ENCODE assay signal across 11 cellular contexts in the genomic region with DNA sequence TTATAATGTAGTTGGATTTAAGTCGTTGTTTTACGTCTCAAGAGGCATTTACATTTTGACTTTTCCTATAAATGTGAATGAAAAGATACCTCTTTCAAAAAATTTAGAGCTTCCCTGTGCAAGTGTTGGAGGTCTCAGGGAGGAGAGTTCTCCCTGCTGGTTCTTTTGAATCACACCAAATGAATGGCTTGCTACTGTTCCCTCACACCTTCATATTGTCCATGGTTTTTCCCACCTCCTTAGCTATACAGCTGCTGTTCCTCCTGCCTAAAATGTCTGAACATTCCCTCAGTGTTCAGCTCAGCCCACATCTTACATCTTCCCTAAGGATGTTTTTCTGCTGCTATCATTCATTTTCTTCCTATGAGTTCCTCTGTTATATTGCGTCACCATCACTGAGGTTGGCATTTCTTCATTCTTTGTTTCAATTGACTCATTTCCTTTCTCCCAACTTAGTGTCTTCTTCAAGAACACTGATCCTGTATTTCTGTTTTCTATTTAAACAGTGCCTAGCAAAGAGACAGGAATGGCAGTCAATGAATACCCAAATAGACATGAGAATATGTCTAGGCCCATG. TPM values are rescaled to one million over a fixed set of nuclear protein-coding genes. Genes with fewer than 3 reads are reported as not detected.
DNase-seq lines count a peak whose midpoint lies in the region; ATAC-seq and TF ChIP-seq lines count a peak whose summit lies in the region.
"Had no signal": no experiment of that assay in that cellular context is flagged by ENCODE, and none has a peak within 500 bp of the region (broad histone marks: within the 10 kb centered on the region; RNA-seq: fewer than 3 reads in every experiment).

No MANE protein-coding gene starts in this region.

- peak overlapping the region; percentile 36 for H3K4me2 ChIP-seq in skeletal muscle satellite cell (ENCODE audit: low read length)

- H3K27me3 Mint-ChIP-seq in activated T-cell treated with anti-CD3 and anti-CD28 coated beads, Interleukin-2, amount 50 U/mL, for 24 hours: no peaks in the 10 kb centered on the region

- POLR2A ChIA-PET in Panc1 (lab: Charles Lee): no interaction called here

- H3K36me3 ChIP-seq in Panc1 (ENCODE audit: control insufficient read depth, insufficient read depth, low read length) (peaks cover 15% of the 10 kb centered on the region; the same call in 1 of the 2 replicates), skeletal muscle satellite cell (ENCODE audit: insufficient read depth, low read length) (peaks cover 5% of the 10 kb centered on the region), esophagus muscularis mucosa (peaks cover 5 to 31% (median 18%) of the 10 kb centered on the region in 4 donors)

- no TSS peak for BruUV-seq in Panc1 (replicated peaks; lab: Mats Ljungman, UMichigan)

- no peaks in the 10 kb centered on the region for H3K27me3 ChIP-seq in Panc1 (ENCODE audit: control insufficient read depth, insufficient read depth, low read length)
- H3K27me3 ChIP-seq in skeletal muscle satellite cell (ENCODE audit: control insufficient read depth, insufficient read depth, low read length): no peaks in the 10 kb centered on the region
- no peaks in the 10 kb centered on the region for H3K27me3 ChIP-seq in esophagus muscularis mucosa

- H3K9ac ChIP-seq in skeletal muscle satellite cell (ENCODE audit: low read depth, low read length): peak overlapping the region; percentile 47

- H3K36me3 Mint-ChIP-seq in activated T-cell treated with anti-CD3 and anti-CD28 coated beads, Interleukin-2, amount 50 U/mL, for 24 hours (ENCODE audit: low read depth): peaks cover 69% of the 10 kb centered on the region

- no peak for TF ChIP-seq POLR2A in esophagus muscularis mucosa (IDR thresholded peaks at IDR 0.05; ENCODE audit: low read depth)

- H3K4me1 Mint-ChIP-seq in activated T-cell treated with anti-CD3 and anti-CD28 coated beads, Interleukin-2, amount 50 U/mL, for 24 hours (ENCODE audit: low read depth): peaks cover 29% of the 10 kb centered on the region

- CTCF ChIA-PET in Panc1 (lab: Charles Lee): no interaction called here

- 91% methylated on average over 3 of the region's 3 CpGs for WGBS in esophagus muscularis mucosa

- DNase-seq in activated T-cell treated with anti-CD3 and anti-CD28 coated beads, Interleukin-2, amount 50 U/mL, for 24 hours: no peak
- no peak for DNase-seq in activated T-cell treated with anti-CD3 and anti-CD28 coated beads, Interleukin-2, amount 50 U/mL, for 48 hours
- DNase-seq in Panc1 (ENCODE audit: low read depth, low spot score): peak; percentile 67
- DNase-seq in dermis blood vessel endothelial cell: peak; percentile 35
- no peak for DNase-seq in nucleus accumbens (lab: John Stamatoyannopoulos, UW)
- DNase-seq in esophagus muscularis mucosa (ENCODE audit: extremely low spot score): no peak
- DNase-seq: activated CD4-positive, alpha-beta T cell treated with anti-CD3 and anti-CD28 coated beads for 4 hours; NCI-H446 treated with DMSO at 0.1 percent for 48 hours had no signal

- TF ChIP-seq EP300 in esophagus muscularis mucosa (IDR thresholded peaks at IDR 0.05): no peak

- intact Hi-C loops in Panc1 (cut with micrococcal nuclease; ENCODE audit: unreplicated experiment): no loop called here
- intact Hi-C loops in esophagus muscularis mucosa (cut with DNase I): no loop called here

- TF ChIP-seq CTCF in Panc1 (IDR thresholded peaks at IDR 0.05): no peak
- no peak for TF ChIP-seq CTCF in esophagus muscularis mucosa (IDR thresholded peaks at IDR 0.05)

- no peak overlapping the region for H3K4me3 Mint-ChIP-seq in activated T-cell treated with anti-CD3 and anti-CD28 coated beads, Interleukin-2, amount 50 U/mL, for 24 hours

- H3K27ac ChIP-seq in Panc1 (ENCODE audit: low read length): no peak overlapping the region
- no peak overlapping the region for H3K27ac ChIP-seq in esophagus muscularis mucosa (replicated peaks in 1 of 4)
- H3K27ac ChIP-seq: C4-2B had no signal

- H3K9me3 ChIP-seq in Panc1 (ENCODE audit: control insufficient read depth, insufficient read depth, low read depth, low read length) (no peaks in the 10 kb centered on the region), skeletal muscle satellite cell (replicated peaks; ENCODE audit: low read length) (no peaks in the 10 kb centered on the region), esophagus muscularis mucosa (no peaks in the 10 kb centered on the region)

- ATAC-seq in Panc1 (no peak), GM19455 (IDR thresholded peaks at IDR 0.05; ENCODE audit: unreplicated experiment) (no peak)

- peak overlapping the region; percentile 72 for H3K27ac Mint-ChIP-seq in activated T-cell treated with anti-CD3 and anti-CD28 coated beads, Interleukin-2, amount 50 U/mL, for 24 hours

- H3K4me1 ChIP-seq in Panc1 (ENCODE audit: control insufficient read depth, insufficient read depth, low read length) (no peaks in the 10 kb centered on the region), skeletal muscle satellite cell (ENCODE audit: control insufficient read depth, insufficient read depth, low read length) (peaks cover 22% of the 10 kb centered on the region), esophagus muscularis mucosa (no peaks in the 10 kb centered on the region)

- in situ Hi-C loops in Panc1 (cut with HindIII; ENCODE audit: low pct_unique_long_range_greater_than_20kb, low sequenced_read_pairs): no loop called here

- H3K9me3 Mint-ChIP-seq in activated T-cell treated with anti-CD3 and anti-CD28 coated beads, Interleukin-2, amount 50 U/mL, for 24 hours: no peaks in the 10 kb centered on the region

- H3K4me3 ChIP-seq in Panc1 (ENCODE audit: low read depth in 2 of 2, low read length in 2 of 2) (no peak overlapping the region), skeletal muscle satellite cell (ENCODE audit: low read length) (no peak overlapping the region), esophagus muscularis mucosa (no peak overlapping the region)

RNA-seq across cellular contexts. Expression of a gene that starts 46.0 kb away (rescaled TPM):
- 132 TPM for total RNA-seq in Panc1 (2021; ENCODE audit: unreplicated experiment)
- polyA plus RNA-seq in Panc1 (2012; ENCODE audit: insufficient read length): 125 TPM
- 116 and 230 TPM in 2 replicates for total RNA-seq in dermis blood vessel endothelial cell
- 238 and 255 TPM in 2 replicates for total RNA-seq in skeletal muscle satellite cell (2012; rRNA removed)
- 100 to 1,000 TPM in 1 of 4 donors, 10 to 100 TPM in 3; 56.9 to 122 (median 95.1) TPM for total RNA-seq in esophagus muscularis mucosa

Comparison
In these comparisons a context has a peak if more than half of its experiments do, and no peak if none do; other contexts are left out.
1. DNase-seq: peak in Panc1 (single experiment) and dermis blood vessel endothelial cell (single experiment); none in activated T-cell treated with anti-CD3 and anti-CD28 coated beads, Interleukin-2, amount 50 U/mL, for 24 hours (single experiment), activated T-cell treated with anti-CD3 and anti-CD28 coated beads, Interleukin-2, amount 50 U/mL, for 48 hours (0 of 2), nucleus accumbens (0 of 56) and esophagus muscularis mucosa (single experiment).